ENCODE assay signal across 17 cellular contexts in genomic region chr13:52156724-52157251, GRCh38. TPM values are rescaled to one million over a fixed set of nuclear protein-coding genes. Genes with fewer than 3 reads are reported as not detected.
A peak's percentile ranks its signal among the peaks of the same experiment; 100 is the strongest.
DNase-seq lines count a peak whose midpoint lies in the region; ATAC-seq and TF ChIP-seq lines count a peak whose summit lies in the region.
"Had no signal": no experiment of that assay in that cellular context is flagged by ENCODE, and none has a peak within 500 bp of the region (broad histone marks: within the 10 kb centered on the region; RNA-seq: fewer than 3 reads in every experiment).

No MANE protein-coding gene starts in this region.

- POLR2A ChIA-PET in CD8-positive, alpha-beta memory T cell (lab: Charles Lee), result no interaction called here

- H3K79me2 ChIP-seq in Karpas-422 (ENCODE audit: low read length), result peaks cover 16% of the 10 kb centered on the region; the same call in 1 of the 2 replicates

- no peak overlapping the region for H3K27ac ChIP-seq in CD8-positive, alpha-beta memory T cell (ENCODE audit: low read depth, low read length)
- H3K27ac ChIP-seq in SK-N-MC (0 out of 2 replicates have a peak overlapping the region, but pooled peaks have one; percentile 19), dorsolateral prefrontal cortex (peak overlapping the region in 53 of 59 donors; percentile 7 to 99 (median 91)), Karpas-422 (ENCODE audit: low read length) (no peak overlapping the region)
- H3K27ac ChIP-seq: body of pancreas had no signal

- no peaks in the 10 kb centered on the region for H4K20me1 ChIP-seq in Karpas-422 (ENCODE audit: insufficient read depth, low read depth, low read length)

- H3K9ac ChIP-seq in SK-N-MC (ENCODE audit: insufficient read length), result no peak overlapping the region
- no peak overlapping the region for H3K9ac ChIP-seq in Karpas-422 (ENCODE audit: low read length)

- no peaks in the 10 kb centered on the region for H3K36me3 ChIP-seq in CD8-positive, alpha-beta memory T cell (ENCODE audit: insufficient read depth, low read length)
- H3K36me3 ChIP-seq in SK-N-MC (ENCODE audit: insufficient read depth, low read length) (no peaks in the 10 kb centered on the region), Karpas-422 (ENCODE audit: insufficient read depth, low read length) (no peaks in the 10 kb centered on the region; the same call in 1 of the 2 replicates)

- H3K9me3 ChIP-seq in CD8-positive, alpha-beta memory T cell (ENCODE audit: low read length), result no peaks in the 10 kb centered on the region
- H3K9me3 ChIP-seq in SK-N-MC (ENCODE audit: low read depth, low read length), result no peaks in the 10 kb centered on the region
- H3K9me3 ChIP-seq in Karpas-422 (ENCODE audit: low read length), result no peaks in the 10 kb centered on the region
- H3K9me3 ChIP-seq: body of pancreas had no signal

- no peak for DNase-seq in CD8-positive, alpha-beta memory T cell
- DNase-seq in SK-N-MC (ENCODE audit: low read depth, low spot score) (peak; percentile 10), dorsolateral prefrontal cortex (no peak), nephron progenitor cell (no peak), Karpas-422 (no peak)
- DNase-seq: activated CD4-positive, CD25-positive, alpha-beta regulatory T cell treated with anti-CD3 and anti-CD28 coated beads, Interleukin-2, amount 50 U/mL, for 72 hours; body of pancreas; head of caudate nucleus; kidney glomerular epithelial cell; NCI-H1417; NCI-H345; right cardiac atrium; stimulated activated CD4-positive, alpha-beta T cell treated with anti-CD3 and anti-CD28 coated beads, Interleukin-4, amount 100 ng/mL, for 24 hours had no signal

- H3K4me1 Mint-ChIP-seq in CD8-positive, alpha-beta memory T cell, result peaks cover 18 to 32% (median 30%) of the 10 kb centered on the region in 3 donors
- H3K4me1 Mint-ChIP-seq in nephron progenitor cell, result peaks cover 31% of the 10 kb centered on the region

- no peak overlapping the region for H2AFZ ChIP-seq in Karpas-422 (ENCODE audit: low read length)

- H3K4me3 Mint-ChIP-seq in CD8-positive, alpha-beta memory T cell, result peak overlapping the region in 4 of 7 donors; percentile 33 to 75 (median 48)
- H3K4me3 Mint-ChIP-seq in nephron progenitor cell, result peak overlapping the region; percentile 37

- H3K27me3 ChIP-seq in CD8-positive, alpha-beta memory T cell (ENCODE audit: insufficient read depth, low read length, poor library complexity, severe bottlenecking), result no peaks in the 10 kb centered on the region
- H3K27me3 ChIP-seq in dorsolateral prefrontal cortex, result no peaks in the 10 kb centered on the region
- no peaks in the 10 kb centered on the region for H3K27me3 ChIP-seq in Karpas-422 (ENCODE audit: low read length)
- H3K27me3 ChIP-seq: body of pancreas had no signal

- ATAC-seq in GM19023 (IDR thresholded peaks at IDR 0.05; ENCODE audit: unreplicated experiment), result no peak
- ATAC-seq in GM19324 (IDR thresholded peaks at IDR 0.05; ENCODE audit: low FRiP score, unreplicated experiment), result no peak
- ATAC-seq: body of pancreas, K562, right cardiac atrium had no signal

- H3K27me3 Mint-ChIP-seq in CD8-positive, alpha-beta memory T cell, result peaks cover 0 to 2% of the 10 kb centered on the region in 2 donors
- peaks cover 4% of the 10 kb centered on the region for H3K27me3 Mint-ChIP-seq in nephron progenitor cell (ENCODE audit: low read depth, poor library complexity)

- CTCF ChIA-PET in CD8-positive, alpha-beta memory T cell (lab: Charles Lee), result interaction anchor here (1.6 kb wide), 1 partner anchor 38 kb away, joined by 5 read pairs; no protein-coding TSS in a partner anchor

- H3K9me3 Mint-ChIP-seq in CD8-positive, alpha-beta memory T cell, result no peaks in the 10 kb centered on the region
- H3K9me3 Mint-ChIP-seq in nephron progenitor cell, result peaks cover 5% of the 10 kb centered on the region

- no peaks in the 10 kb centered on the region for H3K9me2 ChIP-seq in Karpas-422 (replicated peaks; ENCODE audit: insufficient read depth, low read length)

- H3K36me3 Mint-ChIP-seq in CD8-positive, alpha-beta memory T cell, result peaks cover 0 to 2% (median 0%) of the 10 kb centered on the region in 3 donors
- peaks cover 7% of the 10 kb centered on the region for H3K36me3 Mint-ChIP-seq in nephron progenitor cell (ENCODE audit: low read depth)

- intact Hi-C loops in dorsolateral prefrontal cortex (cut with DNase I), result no loop called here

- TF ChIP-seq CTCF in dorsolateral prefrontal cortex (IDR thresholded peaks at IDR 0.05 in 54 of 56, conservative IDR thresholded peaks at IDR 0.05 in 2 of 56; ENCODE audit: low read depth in 1 of 56, partially characterized antibody in 56 of 56) (no peak), nephron progenitor cell (IDR thresholded peaks at IDR 0.05) (no peak)

- peak overlapping the region in 4 of 8 donors; percentile 11 to 82 (median 44) for H3K27ac Mint-ChIP-seq in CD8-positive, alpha-beta memory T cell
- H3K27ac Mint-ChIP-seq in nephron progenitor cell, result peak overlapping the region; percentile 3

- H3K4me3 ChIP-seq in CD8-positive, alpha-beta memory T cell (ENCODE audit: low read length), result no peak overlapping the region
- H3K4me3 ChIP-seq in SK-N-MC, result no peak overlapping the region
- peak overlapping the region in 4 of 59 donors; percentile 0 to 90 (median 44) for H3K4me3 ChIP-seq in dorsolateral prefrontal cortex
- H3K4me3 ChIP-seq in Karpas-422 (ENCODE audit: low read length), result no peak overlapping the region
- H3K4me3 ChIP-seq: body of pancreas, K562 had no signal

- peaks cover 14% of the 10 kb centered on the region for H3K4me1 ChIP-seq in CD8-positive, alpha-beta memory T cell (ENCODE audit: insufficient read depth, low read length)
- H3K4me1 ChIP-seq in Karpas-422 (ENCODE audit: low read length), result peaks cover 20% of the 10 kb centered on the region

- no peak overlapping the region for H3K4me2 ChIP-seq in Karpas-422 (ENCODE audit: low read depth, low read length, poor library complexity, severe bottlenecking)

RNA-seq across cellular contexts. Expression of gene NEK3, which starts 2.6 kb away (rescaled TPM):
- total RNA-seq in CD8-positive, alpha-beta memory T cell, result 1 to 10 TPM; 1.2 to 1.5 TPM
- 2.7 TPM for polyA plus RNA-seq in CD8-positive, alpha-beta memory T cell
- 10 to 100 TPM in 101 of 120 experiments, 1 to 10 TPM in 19; 4.0 to 49.8 (median 16.7) TPM for total RNA-seq in dorsolateral prefrontal cortex
- total RNA-seq in Karpas-422 (2014; rRNA removed; shearing (Covaris generic); ENCODE audit: low replicate concordance), result 26.5 and 33.1 TPM in 2 replicates

RNA-seq across cellular contexts. Expression of gene NEK5, which starts 27.9 kb away (rescaled TPM):
- total RNA-seq in CD8-positive, alpha-beta memory T cell, result not detected
- polyA plus RNA-seq in CD8-positive, alpha-beta memory T cell, result 0.17 TPM
- total RNA-seq in dorsolateral prefrontal cortex, result 1 to 10 TPM in 104 of 120 experiments, under 1 TPM in 16; 0.60 to 4.5 (median 1.5) TPM
- not detected in 2 replicates for total RNA-seq in Karpas-422 (2014; rRNA removed; shearing (Covaris generic); ENCODE audit: low replicate concordance)
- total RNA-seq: myocyte had no signal

Comparison
In these comparisons a context has a peak if more than half of its experiments do, and no peak if none do; other contexts are left out.
1. H3K27ac ChIP-seq: peak in SK-N-MC (single experiment) and dorsolateral prefrontal cortex (53 of 59); none in CD8-positive, alpha-beta memory T cell (single experiment) and Karpas-422 (single experiment).